ENCODE assay signal across 9 cellular contexts in genomic region chr5:7397005-7397546, GRCh38. TPM values are rescaled to one million over a fixed set of nuclear protein-coding genes. Genes with fewer than 3 reads are reported as not detected.
DNase-seq lines count a peak whose midpoint lies in the region; ATAC-seq and TF ChIP-seq lines count a peak whose summit lies in the region.
"Had no signal": no experiment of that assay in that cellular context is flagged by ENCODE, and none has a peak within 500 bp of the region (broad histone marks: within the 10 kb centered on the region; RNA-seq: fewer than 3 reads in every experiment).

No MANE protein-coding gene starts in this region.

- H3K9me3 ChIP-seq in HUES64 (ENCODE audit: insufficient read depth, low read depth, low read length) (no peaks in the 10 kb centered on the region), Peyer's patch (no peaks in the 10 kb centered on the region), right atrium auricular region (no peaks in the 10 kb centered on the region), sigmoid colon (no peaks in the 10 kb centered on the region)

- no peak for TF ChIP-seq POLR2A in Peyer's patch (IDR thresholded peaks at IDR 0.05)
- TF ChIP-seq POLR2A in sigmoid colon (IDR thresholded peaks at IDR 0.05), result no peak

- H3K27me3 ChIP-seq in HUES64 (ENCODE audit: insufficient read depth, low read length), result peaks cover 46% of the 10 kb centered on the region; the same call in 1 of the 2 replicates
- peaks cover 0 to 15% of the 10 kb centered on the region in 2 donors for H3K27me3 ChIP-seq in Peyer's patch
- peaks cover 3% of the 10 kb centered on the region in 2 donors for H3K27me3 ChIP-seq in right atrium auricular region
- peaks cover 0 to 3% (median 0%) of the 10 kb centered on the region in 3 donors for H3K27me3 ChIP-seq in sigmoid colon

- peak overlapping the region; percentile 82 for H3K9ac ChIP-seq in HUES64 (ENCODE audit: low read depth, low read length)

- H3K36me3 ChIP-seq in HUES64 (ENCODE audit: insufficient read depth, low read length), result no peaks in the 10 kb centered on the region
- H3K36me3 ChIP-seq in Peyer's patch, result no peaks in the 10 kb centered on the region
- H3K36me3 ChIP-seq in right atrium auricular region, result no peaks in the 10 kb centered on the region
- H3K36me3 ChIP-seq in sigmoid colon, result no peaks in the 10 kb centered on the region

- intact Hi-C loops in sigmoid colon (cut with DNase I), result loop anchor here (2.0 to 10.0 kb wide), 3 partner anchors 180 to 420 kb away; no protein-coding TSS in a partner anchor

- H3K4me3 ChIP-seq in HUES64 (ENCODE audit: low read length) (peak overlapping the region; percentile 72), Peyer's patch (peak overlapping the region in 3 of 4 donors; percentile 21 to 61 (median 57)), right atrium auricular region (peak overlapping the region; percentile 32 to 51), sigmoid colon (peak overlapping the region; percentile 48 to 70 (median 60))

- WGBS in HUES64, result 4% methylated on average over 11 of the region's 11 CpGs
- WGBS in sigmoid colon, 2 donors, result 7% methylated on average over 11 of the region's 11 CpGs

- ATAC-seq in GM21723 (IDR thresholded peaks at IDR 0.05; ENCODE audit: unreplicated experiment), result no peak
- ATAC-seq: stimulated activated naive B cell treated with anti-CD40 and anti-IgM and Interleukin-4, amounts not matched to agents 10 μg/mL and 1 μg/mL and 100 μg/mL, for 72 hours had no signal

- H3K4me1 ChIP-seq in HUES64 (ENCODE audit: insufficient read depth, low read length), result peaks cover 43% of the 10 kb centered on the region
- peaks cover 0 to 19% (median 0%) of the 10 kb centered on the region in 4 donors for H3K4me1 ChIP-seq in Peyer's patch
- H3K4me1 ChIP-seq in right atrium auricular region, result peaks cover 0 to 18% of the 10 kb centered on the region in 2 donors
- peaks cover 0 to 18% (median 11%) of the 10 kb centered on the region in 4 donors for H3K4me1 ChIP-seq in sigmoid colon

- no peak for TF ChIP-seq EP300 in sigmoid colon (IDR thresholded peaks at IDR 0.05)

- H3K27ac ChIP-seq in HUES64 (ENCODE audit: low read depth, low read length), result peak overlapping the region; percentile 33; the same call in 1 of the 2 replicates
- peak overlapping the region in 1 of 4 donors; percentile 25 for H3K27ac ChIP-seq in Peyer's patch
- H3K27ac ChIP-seq in right atrium auricular region, result no peak overlapping the region
- peak overlapping the region; percentile 68 to 78 (median 72) for H3K27ac ChIP-seq in sigmoid colon

- TF ChIP-seq CTCF in Peyer's patch (IDR thresholded peaks at IDR 0.05), result no peak
- TF ChIP-seq CTCF in right atrium auricular region (IDR thresholded peaks at IDR 0.05), result no peak
- TF ChIP-seq CTCF in sigmoid colon (IDR thresholded peaks at IDR 0.05), result no peak

- DNase-seq in Peyer's patch (no peak), right atrium auricular region (ENCODE audit: low spot score) (no peak), sigmoid colon (no peak), occipital lobe (lab: John Stamatoyannopoulos, UW) (no peak), NCI-H2029 treated with DMSO at 0.1 percent for 48 hours (lab: John Stamatoyannopoulos, UW) (no peak), GM19238 (ENCODE audit: insufficient read length, low spot score) (no peak)
- DNase-seq: stimulated activated naive B cell treated with anti-CD40 and anti-IgM and Interleukin-4, amounts not matched to agents 10 μg/mL and 1 μg/mL and 100 μg/mL, for 72 hours had no signal

RNA-seq across cellular contexts. Expression of gene ADCY2, which starts 1.1 kb away (rescaled TPM):
- 41.4 TPM for polyA plus RNA-seq in HUES64 (2013, experiment 1 of 2)
- polyA plus RNA-seq in HUES64 (2013, experiment 2 of 2), result 43.0 TPM
- 10 to 100 TPM in 1 of 4 donors, 1 to 10 TPM in 2, under 1 TPM in 1; 0.53 to 12.4 (median 5.1) TPM for total RNA-seq in Peyer's patch
- total RNA-seq in right atrium auricular region, result 1 to 10 TPM in 1 of 2 donors, not detected in 1; 3.3 TPM
- total RNA-seq in sigmoid colon, result 1 to 10 TPM; 4.3 to 9.5 (median 5.1) TPM
- polyA plus RNA-seq in sigmoid colon, result 1 to 10 TPM in 1 of 3 donors, under 1 TPM in 2; 0.69 to 7.2 (median 0.90) TPM
- total RNA-seq in occipital lobe, result 13.4 TPM

Comparison
In these comparisons a context has a peak if more than half of its experiments do, and no peak if none do; other contexts are left out.
1. H3K27ac ChIP-seq: peak in HUES64 (single experiment) and sigmoid colon (4 of 4); none in right atrium auricular region (0 of 2).
2. Peak in every context shown above with its lines, with median percentiles within 50 percentile points of each other: H3K4me3 ChIP-seq.